Comparison of ENCODE assay signal across 8 cellular contexts in the genomic region with DNA sequence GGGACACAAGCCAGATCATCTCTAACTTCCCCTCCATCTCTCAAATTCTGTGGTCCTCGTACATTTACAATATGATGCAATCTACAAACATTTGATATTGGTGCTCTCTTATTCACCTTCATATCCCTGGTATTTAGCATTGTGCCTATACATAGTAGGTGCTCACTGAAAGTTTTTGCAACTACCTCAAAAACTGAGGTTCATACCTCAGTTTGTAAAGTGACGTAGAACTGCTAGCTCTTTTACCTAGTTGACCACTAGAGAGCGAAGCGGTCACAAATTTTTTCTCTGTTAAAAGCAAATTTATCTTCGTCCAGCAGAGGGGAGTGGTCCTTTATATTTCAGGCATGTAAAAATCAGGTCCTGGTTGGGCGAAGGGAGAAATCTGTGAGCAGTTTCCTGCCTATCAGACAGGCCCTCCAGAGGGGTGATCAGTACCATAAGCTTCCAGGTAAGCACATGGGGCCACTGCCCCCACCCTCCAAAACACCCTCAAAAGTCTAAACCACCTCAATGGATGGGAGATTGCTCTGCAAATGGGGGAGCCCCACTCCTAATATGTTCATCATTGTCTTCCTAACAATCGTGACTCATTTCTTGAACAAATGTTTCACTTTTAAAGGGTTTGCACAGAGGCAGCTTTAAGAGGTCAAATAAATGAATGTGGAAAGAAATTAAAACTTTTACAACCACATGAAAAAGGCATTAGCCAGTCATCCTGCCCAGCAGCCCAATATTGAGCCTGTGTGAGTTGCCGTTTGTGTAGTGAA. TPM values are rescaled to one million over a fixed set of nuclear protein-coding genes. Genes with fewer than 3 reads are reported as not detected.
DNase-seq lines count a peak whose midpoint lies in the region; ATAC-seq, FAIRE-seq and TF ChIP-seq lines count a peak whose summit lies in the region.

No MANE protein-coding gene starts in this region.

- no peak overlapping the region for H3K4me3 Mint-ChIP-seq in astrocyte (ENCODE audit: unreplicated experiment)
- no peak overlapping the region for H3K4me3 Mint-ChIP-seq in stimulated activated effector memory CD8-positive, alpha-beta T cell treated with anti-CD3 and anti-CD28 coated beads, Interleukin-12 subunit alpha, Interleukin-12 subunit beta, amount 100 ng/mL, for 72 hours

- H3K4me3 ChIP-seq in IMR-90 (ENCODE audit: insufficient read depth, low read depth, low read length) (no peak overlapping the region), astrocyte (ENCODE audit: insufficient read depth, low read depth, low read length) (no peak overlapping the region)

- H2AK9ac ChIP-seq in IMR-90 (replicated peaks; ENCODE audit: low read depth, low read length, poor library complexity): peak overlapping the region; percentile 51

- TF ChIP-seq RAD21 in IMR-90 (IDR thresholded peaks at IDR 0.05; ENCODE audit: low read length): peak; percentile 66

- no CpG with 5 or more reads among the region's 8 CpGs for WGBS in IMR-90 (ENCODE audit: extremely low coverage in 2 of 2, insufficient read length in 1 of 2), 2 experiments

- peak overlapping the region in 1 of 2 experiments; percentile 64; a peak in 2 of 4 replicates for H4K8ac ChIP-seq in IMR-90 (ENCODE audit: low read depth in 2 of 2, low read length in 2 of 2)

- H2BK20ac ChIP-seq in IMR-90 (ENCODE audit: low read depth, low read length): no peak overlapping the region

- H3K9me3 Mint-ChIP-seq in astrocyte (ENCODE audit: unreplicated experiment): no peaks in the 10 kb centered on the region
- H3K9me3 Mint-ChIP-seq in stimulated activated effector memory CD8-positive, alpha-beta T cell treated with anti-CD3 and anti-CD28 coated beads, Interleukin-12 subunit alpha, Interleukin-12 subunit beta, amount 100 ng/mL, for 72 hours: no peaks in the 10 kb centered on the region

- FAIRE-seq in astrocyte (lab: Jason Lieb, UNC): peak; percentile 66

- BruUV-seq in IMR-90 (replicated peaks; lab: Mats Ljungman, UMichigan): no TSS peak

- no peak overlapping the region for H3K4ac ChIP-seq in IMR-90 (ENCODE audit: low read depth, low read length)

- no peak overlapping the region for H2BK15ac ChIP-seq in IMR-90 (ENCODE audit: low read depth, low read length)

- dilution Hi-C loops in IMR-90 (cut with HindIII; ENCODE audit: low sequenced_read_pairs, unreplicated experiment): no loop called here

- no peak overlapping the region for H4K5ac ChIP-seq in IMR-90 (ENCODE audit: low read depth, low read length)

- no peak overlapping the region; the same call in 1 of the 2 replicates for H2AK5ac ChIP-seq in IMR-90 (ENCODE audit: low read depth, low read length)

- in situ Hi-C loops in IMR-90 (cut with MboI; ENCODE audit: low sequenced_read_pairs): no loop called here

- H3K36me3 ChIP-seq in IMR-90 (ENCODE audit: control insufficient read depth, insufficient read depth, low read length) (no peaks in the 10 kb centered on the region), astrocyte (ENCODE audit: insufficient read depth, low read length) (no peaks in the 10 kb centered on the region)

- H3K18ac ChIP-seq in IMR-90 (ENCODE audit: low read depth, low read length): no peak overlapping the region

- no peak overlapping the region for H2BK120ac ChIP-seq in IMR-90 (ENCODE audit: low read depth, low read length)

- peak overlapping the region; percentile 77 for H2AFZ ChIP-seq in IMR-90 (replicated peaks; ENCODE audit: low read length, poor library complexity)
- H2AFZ ChIP-seq in astrocyte (ENCODE audit: low read depth, low read length): no peak overlapping the region

- peak; percentile 73 for DNase-seq in ELF-1 (ENCODE audit: low read depth, low spot score)
- DNase-seq in IMR-90: peak; percentile 75
- DNase-seq in OCI-M1 (lab: John Stamatoyannopoulos, UW): peak; percentile 94
- DNase-seq in astrocyte (ENCODE audit: low read depth): peak; percentile 61
- peak; percentile 62 for DNase-seq in inferior parietal cortex (ENCODE audit: extremely low spot score)
- peak in 1 of 2 donors; percentile 56 for DNase-seq in stimulated activated effector memory CD8-positive, alpha-beta T cell treated with anti-CD3 and anti-CD28 coated beads, Interleukin-12 subunit alpha, Interleukin-12 subunit beta, amount 100 ng/mL, for 72 hours (ENCODE audit: low spot score in 2 of 2)
- no peak for DNase-seq in cortex of kidney (lab: John Stamatoyannopoulos, UW)

- peak overlapping the region; percentile 53 for H3K4me2 ChIP-seq in IMR-90 (ENCODE audit: low read depth, low read length)
- peak overlapping the region; percentile 50 for H3K4me2 ChIP-seq in astrocyte (ENCODE audit: low read length)

- H3K9ac ChIP-seq in IMR-90 (ENCODE audit: low read depth, low read length) (0 out of 2 replicates have a peak overlapping the region, but pooled peaks have one; percentile 1), astrocyte (ENCODE audit: low read length) (peak overlapping the region; percentile 4)

- H3K36me3 Mint-ChIP-seq in astrocyte (ENCODE audit: low read depth, unreplicated experiment): peaks cover 4% of the 10 kb centered on the region
- H3K36me3 Mint-ChIP-seq in stimulated activated effector memory CD8-positive, alpha-beta T cell treated with anti-CD3 and anti-CD28 coated beads, Interleukin-12 subunit alpha, Interleukin-12 subunit beta, amount 100 ng/mL, for 72 hours: no peaks in the 10 kb centered on the region

- intact Hi-C loops in IMR-90 (cut with micrococcal nuclease): no loop called here

- H3K79me1 ChIP-seq in IMR-90 (ENCODE audit: low read depth in 1 of 2, low read length in 2 of 2): peaks cover 0 to 6% of the 10 kb centered on the region in 2 experiments; a peak in 1 of 4 replicates

- peaks cover 7% of the 10 kb centered on the region; the same call in 1 of the 2 replicates for H3K9me1 ChIP-seq in IMR-90 (ENCODE audit: insufficient read depth, low read length)

- H3K4me1 ChIP-seq in IMR-90 (ENCODE audit: control insufficient read depth, insufficient read depth, low read length): peaks cover 5% of the 10 kb centered on the region
- peaks cover 15% of the 10 kb centered on the region for H3K4me1 ChIP-seq in astrocyte (ENCODE audit: insufficient read depth, low read length)

- H3K27ac ChIP-seq in IMR-90 (ENCODE audit: insufficient read depth, low read length): no peak overlapping the region
- no peak overlapping the region for H3K27ac ChIP-seq in astrocyte (ENCODE audit: low read depth, low read length)

- peaks cover 3% of the 10 kb centered on the region for H3K27me3 Mint-ChIP-seq in astrocyte (ENCODE audit: low read depth, unreplicated experiment)

- TF ChIP-seq CTCF in IMR-90 (conservative IDR thresholded peaks at IDR 0.05; ENCODE audit: low read depth, low read length): peak; percentile 89
- peak; percentile 74 for TF ChIP-seq CTCF in astrocyte (IDR thresholded peaks at IDR 0.05; ENCODE audit: insufficient read depth, low read depth, low read length)

- H3K4me1 Mint-ChIP-seq in astrocyte (ENCODE audit: low read depth, unreplicated experiment): peaks cover 9% of the 10 kb centered on the region
- H3K4me1 Mint-ChIP-seq in stimulated activated effector memory CD8-positive, alpha-beta T cell treated with anti-CD3 and anti-CD28 coated beads, Interleukin-12 subunit alpha, Interleukin-12 subunit beta, amount 100 ng/mL, for 72 hours: peaks cover 22% of the 10 kb centered on the region

- CTCF ChIA-PET in IMR-90 (lab: Yijun Ruan, JAX): interaction anchor here (0.6 to 1.4 kb wide), 5 partner anchors 13 to 144 kb away, joined by 3 to 4 read pairs (median 3); no protein-coding TSS in a partner anchor

- peak; percentile 41 for ATAC-seq in GM21360 (IDR thresholded peaks at IDR 0.05; ENCODE audit: unreplicated experiment)
- ATAC-seq in IMR-90 (ENCODE audit: low read depth): peak; percentile 85
- peak; percentile 69 for ATAC-seq in stimulated activated effector memory CD8-positive, alpha-beta T cell treated with anti-CD3 and anti-CD28 coated beads, Interleukin-12 subunit alpha, Interleukin-12 subunit beta, amount 100 ng/mL, for 72 hours

- no peaks in the 10 kb centered on the region; the same call in 1 of the 2 replicates for H3K27me3 ChIP-seq in IMR-90 (ENCODE audit: control insufficient read depth, insufficient read depth, low read length)
- H3K27me3 ChIP-seq in astrocyte (ENCODE audit: insufficient read depth, low read length): no peaks in the 10 kb centered on the region

- H3K27ac Mint-ChIP-seq in astrocyte (ENCODE audit: unreplicated experiment): no peak overlapping the region
- peak overlapping the region; percentile 48 for H3K27ac Mint-ChIP-seq in stimulated activated effector memory CD8-positive, alpha-beta T cell treated with anti-CD3 and anti-CD28 coated beads, Interleukin-12 subunit alpha, Interleukin-12 subunit beta, amount 100 ng/mL, for 72 hours

- H4K91ac ChIP-seq in IMR-90 (ENCODE audit: insufficient read depth, low read depth, low read length): no peak overlapping the region

- 0 out of 2 replicates have a peak overlapping the region, but pooled peaks have one; percentile 49 for H3K14ac ChIP-seq in IMR-90 (replicated peaks; ENCODE audit: low read depth, low read length)

- H4K20me1 ChIP-seq in IMR-90 (ENCODE audit: insufficient read depth, low read length) (no peaks in the 10 kb centered on the region), astrocyte (ENCODE audit: insufficient read depth, low read length) (peaks cover 5% of the 10 kb centered on the region)

- H3K79me2 ChIP-seq in astrocyte (ENCODE audit: insufficient read depth, low read length): no peaks in the 10 kb centered on the region

- H3K56ac ChIP-seq in IMR-90 (ENCODE audit: extremely low read depth, insufficient read depth, low read length): no peak overlapping the region

- no peak overlapping the region for H2BK5ac ChIP-seq in IMR-90 (ENCODE audit: low read depth, low read length, poor library complexity, severe bottlenecking)

- H3K9me3 ChIP-seq in IMR-90 (ENCODE audit: control insufficient read depth, insufficient read depth, low read length) (no peaks in the 10 kb centered on the region), astrocyte (ENCODE audit: insufficient read depth, low read depth, low read length) (no peaks in the 10 kb centered on the region)

- TF ChIP-seq POLR2A in IMR-90 (IDR thresholded peaks at IDR 0.05; ENCODE audit: low read depth, low read length): no peak

- no peak overlapping the region for H3K23ac ChIP-seq in IMR-90 (ENCODE audit: low read depth, low read length)

- POLR2A ChIA-PET in IMR-90 (lab: Charles Lee; ENCODE audit: unreplicated experiment): no interaction called here

TF ChIP-seq in IMR-90, 13 proteins besides CTCF, POLR2A, EP300 and RAD21 (continues in another document):
- TF ChIP-seq RFX5 (IDR thresholded peaks at IDR 0.05; ENCODE audit: low read depth, low read length) (no peak), BHLHE40 (IDR thresholded peaks at IDR 0.05; ENCODE audit: low read depth, low read length) (no peak), NFE2L2 (IDR thresholded peaks at IDR 0.05; ENCODE audit: low read depth, low read length) (no peak)

RNA-seq across cellular contexts. Expression of a gene that starts 10.6 kb away (rescaled TPM):
- 18.1 and 21.0 TPM in 2 replicates for total RNA-seq in IMR-90 (2012; rRNA removed)
- 8.6 and 10.6 TPM in 2 replicates for polyA plus RNA-seq in IMR-90 (2012; rRNA removed)
- polyA plus RNA-seq in IMR-90 (2012; cell fraction: cytosol; rRNA removed): 4.1 and 5.8 TPM in 2 replicates
- 4.2 and 15.2 TPM in 2 replicates for polyA plus RNA-seq in IMR-90 (2012; cell fraction: nucleus; rRNA removed; ENCODE audit: low replicate concordance)
- 20.9 and 24.3 TPM in 2 replicates for total RNA-seq in astrocyte

RNA-seq across cellular contexts. Expression of a gene that starts 29.4 kb away (rescaled TPM):
- not detected in 2 replicates for total RNA-seq in IMR-90 (2012; rRNA removed)
- 0.07 and 0.10 TPM in 2 replicates for polyA plus RNA-seq in IMR-90 (2012; rRNA removed)
- polyA plus RNA-seq in IMR-90 (2012; cell fraction: cytosol; rRNA removed): 0.03 and 0.05 TPM in 2 replicates
- 0.04 TPM in 1 of 2 replicates, not detected in the other for polyA plus RNA-seq in IMR-90 (2012; cell fraction: nucleus; rRNA removed; ENCODE audit: low replicate concordance)
- not detected in 2 replicates for total RNA-seq in astrocyte
